ENCODE assay signal across 28 cellular contexts in the genomic region with DNA sequence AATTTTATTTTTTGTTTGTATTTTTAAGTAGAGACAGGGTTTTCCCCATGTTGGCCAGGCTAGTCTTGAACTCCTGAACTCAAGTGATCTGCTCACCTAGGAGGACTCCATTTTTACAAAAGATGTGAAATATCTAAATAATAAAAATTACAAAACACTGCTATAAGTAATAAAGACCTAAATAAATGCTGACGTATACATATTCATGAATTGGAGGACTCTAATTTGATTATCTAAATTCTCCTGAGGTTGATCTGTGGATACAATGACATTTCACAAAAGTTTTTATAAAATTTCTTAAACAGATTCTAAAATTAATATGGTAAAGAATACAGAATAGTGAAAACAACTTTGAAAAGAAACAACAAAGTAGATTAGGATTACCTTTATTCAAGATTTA.
"Had no signal": no experiment of that assay in that cellular context is flagged by ENCODE, and none has a peak within 500 bp of the region (broad histone marks: within the 10 kb centered on the region; RNA-seq: fewer than 3 reads in every experiment).

No MANE protein-coding gene starts in this region.

- ATAC-seq: natural killer cell; psoas muscle; right cardiac atrium; sciatic nerve; stimulated activated effector memory CD8-positive, alpha-beta T cell treated with anti-CD3 and anti-CD28 coated beads, Interleukin-12 subunit alpha, Interleukin-12 subunit beta, amount 100 ng/mL, for 72 hours; stimulated activated naive B cell treated with anti-CD40 and anti-IgM and Interleukin-4, amounts not matched to agents 10 μg/mL and 1 μg/mL and 100 μg/mL, for 72 hours had no signal

- H3K27me3 Mint-ChIP-seq: progenitor cell of endocrine pancreas; stimulated activated naive B cell treated with anti-CD40 and anti-IgM and Interleukin-4, amounts not matched to agents 10 μg/mL and 1 μg/mL and 100 μg/mL, for 72 hours; stimulated activated naive CD8-positive, alpha-beta T cell treated with anti-CD3 and anti-CD28 coated beads, Interleukin-15, Interleukin-2, amounts not matched to agents 100 ng/mL and 50 ng/mL, for 24 hours had no signal

- H3K4me1 Mint-ChIP-seq: natural killer cell; nephron; stimulated activated effector memory CD8-positive, alpha-beta T cell treated with anti-CD3 and anti-CD28 coated beads, Interleukin-12 subunit alpha, Interleukin-12 subunit beta, amount 100 ng/mL, for 72 hours; stimulated activated naive B cell treated with anti-CD40 and anti-IgM and Interleukin-4, amounts not matched to agents 10 μg/mL and 1 μg/mL and 100 μg/mL, for 72 hours had no signal

- FAIRE-seq: urothelium cell line had no signal

- H3K27ac Mint-ChIP-seq: natural killer cell; nephron; neural progenitor cell; progenitor cell of endocrine pancreas; stimulated activated effector memory CD8-positive, alpha-beta T cell treated with anti-CD3 and anti-CD28 coated beads, Interleukin-12 subunit alpha, Interleukin-12 subunit beta, amount 100 ng/mL, for 72 hours; stimulated activated naive B cell treated with anti-CD40 and anti-IgM and Interleukin-4, amounts not matched to agents 10 μg/mL and 1 μg/mL and 100 μg/mL, for 72 hours; stimulated activated naive CD8-positive, alpha-beta T cell treated with anti-CD3 and anti-CD28 coated beads, Interleukin-15, Interleukin-2, amounts not matched to agents 100 ng/mL and 50 ng/mL, for 24 hours had no signal

- H3K36me3 Mint-ChIP-seq: neural progenitor cell; stimulated activated effector memory CD8-positive, alpha-beta T cell treated with anti-CD3 and anti-CD28 coated beads, Interleukin-12 subunit alpha, Interleukin-12 subunit beta, amount 100 ng/mL, for 72 hours; stimulated activated naive B cell treated with anti-CD40 and anti-IgM and Interleukin-4, amounts not matched to agents 10 μg/mL and 1 μg/mL and 100 μg/mL, for 72 hours had no signal

- DNase-seq: natural killer cell; occipital lobe; ovary; posterior cingulate gyrus; psoas muscle; right cardiac atrium; stimulated activated CD4-positive, alpha-beta T cell treated with anti-CD3 and anti-CD28 coated beads, Interleukin-15, amount 100 ng/mL, for 24 hours; stimulated activated CD4-positive, alpha-beta T cell treated with anti-CD3 and anti-CD28 coated beads, Interleukin-2, amount 100 ng/mL, for 24 hours; stimulated activated CD4-positive, alpha-beta T cell treated with anti-CD3 and anti-CD28 coated beads, Interleukin-2, amount 100 ng/mL, for 48 hours; stimulated activated CD4-positive, alpha-beta T cell treated with anti-CD3 and anti-CD28 coated beads, Interleukin-4, amount 100 ng/mL, for 24 hours; stimulated activated naive B cell treated with anti-CD40 and anti-IgM and Interleukin-4, amounts not matched to agents 10 μg/mL and 1 μg/mL and 100 μg/mL, for 72 hours; stimulated activated naive CD4-positive, alpha-beta T cell treated with Interleukin-2 at 50 U/mL for 16 hours; stomach; thyroid gland; trophoblast cell; upper lobe of left lung had no signal

- H3K4me2 ChIP-seq: neural progenitor cell had no signal

- H3K4me1 ChIP-seq: neural progenitor cell, parathyroid adenoma, psoas muscle, stomach, thyroid gland, tibial nerve, upper lobe of left lung, vagina had no signal

- H3K4me3 ChIP-seq: neural progenitor cell, ovary, psoas muscle, skin epidermis, stomach, thoracic aorta, thyroid gland, tibial nerve, upper lobe of left lung, vagina had no signal

- H3K9ac ChIP-seq: neural progenitor cell, parathyroid adenoma had no signal

- H3K4me3 Mint-ChIP-seq: natural killer cell; nephron; neural progenitor cell; stimulated activated effector memory CD8-positive, alpha-beta T cell treated with anti-CD3 and anti-CD28 coated beads, Interleukin-12 subunit alpha, Interleukin-12 subunit beta, amount 100 ng/mL, for 72 hours; stimulated activated naive B cell treated with anti-CD40 and anti-IgM and Interleukin-4, amounts not matched to agents 10 μg/mL and 1 μg/mL and 100 μg/mL, for 72 hours; stimulated activated naive CD8-positive, alpha-beta T cell treated with anti-CD3 and anti-CD28 coated beads, Interleukin-15, Interleukin-2, amounts not matched to agents 100 ng/mL and 50 ng/mL, for 24 hours had no signal

- H3K9me3 ChIP-seq: ovary, psoas muscle, thoracic aorta, thyroid gland, vagina had no signal

- H3K27ac ChIP-seq: neural progenitor cell, ovary, parathyroid adenoma, psoas muscle, skin epidermis, stomach, thoracic aorta, thyroid gland, tibial nerve, upper lobe of left lung, vagina had no signal

- H2AFZ ChIP-seq: neural progenitor cell, parathyroid adenoma had no signal

- H3K27me3 ChIP-seq: neural progenitor cell, ovary, stomach, thyroid gland, tibial nerve, upper lobe of left lung, vagina had no signal

- H3K36me3 ChIP-seq: neural progenitor cell, ovary, stomach, thoracic aorta, thyroid gland, tibial nerve, upper lobe of left lung, vagina had no signal

- H3K79me2 ChIP-seq: parathyroid adenoma had no signal
